22 cellular contexts compared by ENCODE assay signal in the genomic region with DNA sequence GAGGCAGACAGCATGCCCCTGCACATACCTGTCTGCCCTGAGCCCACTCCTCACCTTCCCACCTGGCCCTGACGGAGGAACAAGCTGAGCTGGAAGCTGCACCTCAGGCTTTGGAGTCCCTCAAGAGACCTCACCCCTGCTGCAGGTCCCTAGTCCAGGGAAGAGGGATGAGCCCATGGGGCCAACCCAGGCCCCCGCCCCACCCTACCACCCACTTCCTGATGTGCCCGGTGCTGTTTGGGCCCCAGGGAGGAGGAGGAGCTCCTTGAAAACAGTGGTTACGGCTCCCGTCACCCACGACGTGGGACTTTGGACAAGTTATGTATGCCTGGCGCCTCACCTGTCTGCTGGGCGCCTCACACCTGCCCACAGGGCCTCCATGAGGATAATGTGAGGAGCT.
DNase-seq lines count a peak whose midpoint lies in the region; ATAC-seq and TF ChIP-seq lines count a peak whose summit lies in the region.
"Had no signal": no experiment of that assay in that cellular context is flagged by ENCODE, and none has a peak within 500 bp of the region (broad histone marks: within the 10 kb centered on the region; RNA-seq: fewer than 3 reads in every experiment).

No MANE protein-coding gene starts in this region.

- H3K4me3 ChIP-seq in left lung (no peak overlapping the region), spleen (no peak overlapping the region), stomach (no peak overlapping the region)

- H3K9me3 ChIP-seq in left lung (no peaks in the 10 kb centered on the region), spleen (no peaks in the 10 kb centered on the region), stomach (no peaks in the 10 kb centered on the region)
- H3K9me3 ChIP-seq: SK-N-SH had no signal

- no peak for TF ChIP-seq EP300 in stomach (IDR thresholded peaks at IDR 0.05)

- H3K36me3 ChIP-seq in left lung (no peaks in the 10 kb centered on the region), spleen (no peaks in the 10 kb centered on the region), stomach (no peaks in the 10 kb centered on the region)

- TF ChIP-seq CTCF in left lung (IDR thresholded peaks at IDR 0.05) = no peak
- no peak for TF ChIP-seq CTCF in spleen (IDR thresholded peaks at IDR 0.05 in 8 of 11, conservative IDR thresholded peaks at IDR 0.05 in 3 of 11)
- no peak for TF ChIP-seq CTCF in stomach (IDR thresholded peaks at IDR 0.05)

- peaks cover 0 to 51% of the 10 kb centered on the region in 2 donors for H3K27me3 ChIP-seq in left lung
- peaks cover 0 to 55% (median 13%) of the 10 kb centered on the region in 7 donors for H3K27me3 ChIP-seq in spleen (replicated peaks in 1 of 7)
- peaks cover 0 to 58% (median 17%) of the 10 kb centered on the region in 3 donors for H3K27me3 ChIP-seq in stomach

- TF ChIP-seq POLR2A in spleen (IDR thresholded peaks at IDR 0.05) = no peak
- no peak for TF ChIP-seq POLR2A in stomach (IDR thresholded peaks at IDR 0.05)

- no peaks in the 10 kb centered on the region for H3K4me1 ChIP-seq in left lung
- no peaks in the 10 kb centered on the region for H3K4me1 ChIP-seq in spleen
- H3K4me1 ChIP-seq in stomach = peaks cover 0 to 13% (median 0%) of the 10 kb centered on the region in 4 donors

- intact Hi-C loops in left lung (cut with DNase I) = no loop called here
- intact Hi-C loops in spleen (cut with DNase I; ENCODE audit: low total_unique reads) = no loop called here
- intact Hi-C loops in stomach (cut with DNase I; ENCODE audit: low total_unique reads) = loop anchor here (10.0 kb wide), 1 partner anchor 237 kb away; no protein-coding TSS in a partner anchor

- DNase-seq in activated effector memory CD4-positive, alpha-beta T cell treated with anti-CD3 and anti-CD28 coated beads, Interleukin-2, amount 50 U/mL, for 16 hours = peak; percentile 45
- no peak for DNase-seq in activated effector memory CD4-positive, alpha-beta T cell treated with Interleukin-2 at 50 U/mL for 16 hours
- DNase-seq in COLO668 (lab: John Stamatoyannopoulos, UW; ENCODE audit: unreplicated experiment) = peak; percentile 32
- DNase-seq in left lung = peak; percentile 22 to 43
- DNase-seq in spleen = peak; percentile 43
- no peak for DNase-seq in stomach
- no peak for DNase-seq in NK-92 treated with Interleukin-12 subunit alpha and Interleukin-12 subunit beta, amount 100 ng/mL, for 24 hours (lab: John Stamatoyannopoulos, UW)
- DNase-seq: ACHN, EL, GF-D8, Karpas-422, MV-4-11, NCI-H1105 treated with DMSO at 0.1 percent for 48 hours, NCI-H2029 treated with DMSO at 0.1 percent for 48 hours, NCI-H2171, NCI-H345, NCI-H524 treated with DMSO at 0.1 percent for 48 hours, SIG-M5, SK-N-SH had no signal

- WGBS in spleen, 5 donors = 66 to 80% (median 77%) methylated on average over 8 to 9 of the region's 9 CpGs
- WGBS in stomach, 5 donors = 68 to 93% (median 78%) methylated on average over 5 to 9 of the region's 9 CpGs

- ATAC-seq in left lung = no peak
- no peak for ATAC-seq in HG03342 (IDR thresholded peaks at IDR 0.05; ENCODE audit: unreplicated experiment)

- no peak overlapping the region for H3K27ac ChIP-seq in left lung
- no peak overlapping the region for H3K27ac ChIP-seq in spleen
- no peak overlapping the region for H3K27ac ChIP-seq in stomach
- H3K27ac ChIP-seq: 22Rv1, C4-2B had no signal

Comparison
In these comparisons a context has a peak if more than half of its experiments do, and no peak if none do; other contexts are left out.
1. DNase-seq: peak in activated effector memory CD4-positive, alpha-beta T cell treated with anti-CD3 and anti-CD28 coated beads, Interleukin-2, amount 50 U/mL, for 16 hours (single experiment), COLO668 (single experiment), left lung (2 of 2) and spleen (single experiment); none in activated effector memory CD4-positive, alpha-beta T cell treated with Interleukin-2 at 50 U/mL for 16 hours (single experiment), stomach (single experiment) and NK-92 treated with Interleukin-12 subunit alpha and Interleukin-12 subunit beta, amount 100 ng/mL, for 24 hours (single experiment).